1 cellular context compared by ENCODE assay signal in genomic region chr1:156502749-156503671, GRCh38.
TF ChIP-seq lines count a peak whose summit lies in the region.

No MANE protein-coding gene starts in this region.

TF ChIP-seq in K562, 482 proteins besides CTCF, POLR2A, EP300 and RAD21 (continued from another document and continues in another):
- TF ChIP-seq CHD7 (IDR thresholded peaks at IDR 0.05; ENCODE audit: low read depth, low read length): no peak
- peak; percentile 68; the same call in 1 of the 2 replicates for TF ChIP-seq MEF2A (IDR thresholded peaks at IDR 0.05; ENCODE audit: control insufficient read depth, low read depth, low read length)
- no peak for TF ChIP-seq FOXP1 (CRISPR knock-in tag; IDR thresholded peaks at IDR 0.05)
- TF ChIP-seq, protein P1, sequence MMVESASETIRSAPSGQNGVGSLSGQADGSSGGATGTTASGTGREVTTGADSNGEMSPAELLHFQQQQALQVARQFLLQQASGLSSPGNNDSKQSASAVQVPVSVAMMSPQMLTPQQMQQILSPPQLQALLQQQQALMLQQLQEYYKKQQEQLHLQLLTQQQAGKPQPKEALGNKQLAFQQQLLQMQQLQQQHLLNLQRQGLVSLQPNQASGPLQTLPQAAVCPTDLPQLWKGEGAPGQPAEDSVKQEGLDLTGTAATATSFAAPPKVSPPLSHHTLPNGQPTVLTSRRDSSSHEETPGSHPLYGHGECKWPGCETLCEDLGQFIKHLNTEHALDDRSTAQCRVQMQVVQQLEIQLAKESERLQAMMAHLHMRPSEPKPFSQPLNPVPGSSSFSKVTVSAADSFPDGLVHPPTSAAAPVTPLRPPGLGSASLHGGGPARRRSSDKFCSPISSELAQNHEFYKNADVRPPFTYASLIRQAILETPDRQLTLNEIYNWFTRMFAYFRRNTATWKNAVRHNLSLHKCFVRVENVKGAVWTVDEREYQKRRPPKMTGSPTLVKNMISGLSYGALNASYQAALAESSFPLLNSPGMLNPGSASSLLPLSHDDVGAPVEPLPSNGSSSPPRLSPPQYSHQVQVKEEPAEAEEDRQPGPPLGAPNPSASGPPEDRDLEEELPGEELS (CRISPR knock-in tag; IDR thresholded peaks at IDR 0.05; ENCODE audit: borderline replicate concordance): no peak
- TF ChIP-seq, protein P2, sequence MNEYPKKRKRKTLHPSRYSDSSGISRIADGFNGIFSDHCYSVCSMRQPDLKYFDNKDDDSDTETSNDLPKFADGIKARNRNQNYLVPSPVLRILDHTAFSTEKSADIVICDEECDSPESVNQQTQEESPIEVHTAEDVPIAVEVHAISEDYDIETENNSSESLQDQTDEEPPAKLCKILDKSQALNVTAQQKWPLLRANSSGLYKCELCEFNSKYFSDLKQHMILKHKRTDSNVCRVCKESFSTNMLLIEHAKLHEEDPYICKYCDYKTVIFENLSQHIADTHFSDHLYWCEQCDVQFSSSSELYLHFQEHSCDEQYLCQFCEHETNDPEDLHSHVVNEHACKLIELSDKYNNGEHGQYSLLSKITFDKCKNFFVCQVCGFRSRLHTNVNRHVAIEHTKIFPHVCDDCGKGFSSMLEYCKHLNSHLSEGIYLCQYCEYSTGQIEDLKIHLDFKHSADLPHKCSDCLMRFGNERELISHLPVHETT (CRISPR knock-in tag; conservative IDR thresholded peaks at IDR 0.05 in 1 of 2, IDR thresholded peaks at IDR 0.05 in 1 of 2): peak in 1 of 2 experiments; percentile 61; a peak in 1 of 4 replicates
- no peak for TF ChIP-seq FOXJ2 (tag; IDR thresholded peaks at IDR 0.05)
- 0 out of 2 replicates have a peak, but pooled peaks have one; percentile 21 for TF ChIP-seq ATF6 (CRISPR knock-in tag; IDR thresholded peaks at IDR 0.05)
- TF ChIP-seq, protein P3, sequence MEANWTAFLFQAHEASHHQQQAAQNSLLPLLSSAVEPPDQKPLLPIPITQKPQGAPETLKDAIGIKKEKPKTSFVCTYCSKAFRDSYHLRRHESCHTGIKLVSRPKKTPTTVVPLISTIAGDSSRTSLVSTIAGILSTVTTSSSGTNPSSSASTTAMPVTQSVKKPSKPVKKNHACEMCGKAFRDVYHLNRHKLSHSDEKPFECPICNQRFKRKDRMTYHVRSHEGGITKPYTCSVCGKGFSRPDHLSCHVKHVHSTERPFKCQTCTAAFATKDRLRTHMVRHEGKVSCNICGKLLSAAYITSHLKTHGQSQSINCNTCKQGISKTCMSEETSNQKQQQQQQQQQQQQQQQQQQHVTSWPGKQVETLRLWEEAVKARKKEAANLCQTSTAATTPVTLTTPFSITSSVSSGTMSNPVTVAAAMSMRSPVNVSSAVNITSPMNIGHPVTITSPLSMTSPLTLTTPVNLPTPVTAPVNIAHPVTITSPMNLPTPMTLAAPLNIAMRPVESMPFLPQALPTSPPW (CRISPR knock-in tag; IDR thresholded peaks at IDR 0.05): peak; percentile 64
- no peak for TF ChIP-seq U2AF2 (optimal IDR thresholded peaks at IDR 0.05; ENCODE audit: low read depth, low read length)
- no peak for TF ChIP-seq ZFP1 (CRISPR knock-in tag; IDR thresholded peaks at IDR 0.05)
- TF ChIP-seq, protein P4, sequence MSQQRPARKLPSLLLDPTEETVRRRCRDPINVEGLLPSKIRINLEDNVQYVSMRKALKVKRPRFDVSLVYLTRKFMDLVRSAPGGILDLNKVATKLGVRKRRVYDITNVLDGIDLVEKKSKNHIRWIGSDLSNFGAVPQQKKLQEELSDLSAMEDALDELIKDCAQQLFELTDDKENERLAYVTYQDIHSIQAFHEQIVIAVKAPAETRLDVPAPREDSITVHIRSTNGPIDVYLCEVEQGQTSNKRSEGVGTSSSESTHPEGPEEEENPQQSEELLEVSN (IDR thresholded peaks at IDR 0.05; ENCODE audit: borderline replicate concordance in 1 of 2, extremely low read depth in 1 of 2, insufficient read depth in 1 of 2, insufficient read length in 1 of 2, low read depth in 1 of 2, low read length in 1 of 2, poor library complexity in 1 of 2, severe bottlenecking in 1 of 2): peak; percentile 30 to 79
- 0 out of 2 replicates have a peak, but pooled peaks have one; percentile 33 for TF ChIP-seq ZNF644 (tag; IDR thresholded peaks at IDR 0.05; ENCODE audit: low read depth)
- 0 out of 2 replicates have a peak, but pooled peaks have one; percentile 15 for TF ChIP-seq ZNF584 (CRISPR knock-in tag; IDR thresholded peaks at IDR 0.05; ENCODE audit: low read depth)
- TF ChIP-seq ZNF212 (CRISPR knock-in tag; IDR thresholded peaks at IDR 0.05): no peak
- TF ChIP-seq TFE3 (CRISPR knock-in tag; IDR thresholded peaks at IDR 0.05): no peak
- TF ChIP-seq GATA2 (CRISPR knock-in tag; IDR thresholded peaks at IDR 0.05): no peak
- TF ChIP-seq L3MBTL2 (IDR thresholded peaks at IDR 0.05): peak; percentile 58
- TF ChIP-seq ETV5 (CRISPR knock-in tag; IDR thresholded peaks at IDR 0.05; ENCODE audit: low read depth): 0 out of 2 replicates have a peak, but pooled peaks have one; percentile 26
- TF ChIP-seq ZNF589 (CRISPR knock-in tag; IDR thresholded peaks at IDR 0.05; ENCODE audit: low read depth): 0 out of 2 replicates have a peak, but pooled peaks have one; percentile 46
- no peak for TF ChIP-seq MAFG (tag; conservative IDR thresholded peaks at IDR 0.05)
- no peak for TF ChIP-seq THAP7 (CRISPR knock-in tag; IDR thresholded peaks at IDR 0.05)
- TF ChIP-seq JUND (IDR thresholded peaks at IDR 0.05; ENCODE audit: borderline replicate concordance, low read depth, low read length): peak; percentile 58
- TF ChIP-seq JUND (tag; IDR thresholded peaks at IDR 0.05; ENCODE audit: borderline replicate concordance, low read depth, low read length): peak; percentile 60; the same call in 1 of the 3 replicates
- no peak for TF ChIP-seq ZHX1 (conservative IDR thresholded peaks at IDR 0.05; ENCODE audit: low read length)
- TF ChIP-seq POU5F1 (IDR thresholded peaks at IDR 0.05; ENCODE audit: borderline replicate concordance, low read depth, low read length, partially characterized antibody): no peak
- TF ChIP-seq SUPT5H (IDR thresholded peaks at IDR 0.05): no peak
- peak in 1 of 2 experiments; percentile 18; a peak in 1 of 4 replicates for TF ChIP-seq MAZ (CRISPR knock-in tag; conservative IDR thresholded peaks at IDR 0.05 in 1 of 2, IDR thresholded peaks at IDR 0.05 in 1 of 2)
- TF ChIP-seq EWSR1 (IDR thresholded peaks at IDR 0.05; ENCODE audit: borderline replicate concordance, low read depth, partially characterized antibody): no peak
- no peak for TF ChIP-seq GTF2F1 (IDR thresholded peaks at IDR 0.05; ENCODE audit: low read depth, low read length)
